In the genomic region with DNA sequence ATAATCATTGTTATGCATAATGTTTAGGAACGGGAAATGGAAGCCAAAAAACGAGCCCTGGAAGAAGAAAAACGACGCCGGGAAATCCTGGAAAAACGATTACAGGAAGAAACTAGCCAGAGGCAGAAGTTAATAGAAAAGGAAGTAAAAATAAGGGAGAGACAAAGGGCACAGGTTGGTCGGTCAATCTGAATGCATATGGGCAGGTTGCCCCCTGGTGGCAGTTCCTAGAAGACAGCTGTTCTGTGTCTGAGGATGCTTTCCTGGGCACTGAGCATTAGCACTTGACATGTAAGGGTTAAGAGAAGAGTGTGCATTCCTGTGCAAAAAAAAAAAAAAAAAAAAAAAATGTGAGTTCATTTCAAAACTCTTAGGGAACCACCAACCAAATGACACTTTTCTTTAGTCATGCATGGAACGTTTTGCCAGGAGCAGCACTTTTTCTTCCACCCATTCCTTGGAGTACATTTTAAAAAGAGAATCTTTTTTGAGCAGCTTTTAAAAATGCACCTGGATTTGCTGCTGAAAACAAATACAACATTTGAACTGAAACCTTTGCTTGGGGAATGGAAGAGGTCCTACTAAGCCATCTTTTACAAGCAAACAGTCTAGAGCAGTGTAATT, we compare ENCODE assay signal across 1 cellular context.
A peak's percentile ranks its signal among the peaks of the same experiment; 100 is the strongest.
TF ChIP-seq lines count a peak whose summit lies in the region.

No MANE protein-coding gene starts in this region.

TF ChIP-seq in neural cell, 6 proteins besides CTCF, POLR2A, EP300 and RAD21:
- TF ChIP-seq SMC3 (conservative IDR thresholded peaks at IDR 0.05; ENCODE audit: poor library complexity) = peak; percentile 91
- no peak for TF ChIP-seq EZH2 (IDR thresholded peaks at IDR 0.05; ENCODE audit: borderline replicate concordance, insufficient read depth, low read length, poor library complexity, severe bottlenecking)
TF ChIP-seq in neural cell: peak in this region for 1.
